17 cellular contexts compared by ENCODE assay signal in genomic region chr1:95323117-95323516, GRCh38.
DNase-seq lines count a peak whose midpoint lies in the region; ATAC-seq, FAIRE-seq and TF ChIP-seq lines count a peak whose summit lies in the region.
"Had no signal": no experiment of that assay in that cellular context is flagged by ENCODE, and none has a peak within 500 bp of the region (broad histone marks: within the 10 kb centered on the region; RNA-seq: fewer than 3 reads in every experiment).

No MANE protein-coding gene starts in this region.

- H3K27me3 Mint-ChIP-seq in astrocyte (ENCODE audit: low read depth, unreplicated experiment) = no peaks in the 10 kb centered on the region
- H3K27me3 Mint-ChIP-seq in Caco-2 (ENCODE audit: insufficient read depth, unreplicated experiment) = peaks cover 6% of the 10 kb centered on the region
- H3K27me3 Mint-ChIP-seq: activated naive CD4-positive, alpha-beta T cell treated with anti-CD3 and anti-CD28 coated beads, Interleukin-2, amount 10 ng/mL, durations not matched to agents 7 days and 5 days had no signal

- ATAC-seq in HepG2 = peak; percentile 40; the same call in 1 of the 3 replicates
- no peak for ATAC-seq in right lobe of liver
- ATAC-seq in HG03108 (IDR thresholded peaks at IDR 0.05; ENCODE audit: unreplicated experiment) = no peak
- ATAC-seq: GM12878, WTC11 had no signal

- H3K4me1 ChIP-seq in HepG2 (ENCODE audit: insufficient read depth, low read length) (no peaks in the 10 kb centered on the region), right lobe of liver (no peaks in the 10 kb centered on the region), astrocyte (ENCODE audit: insufficient read depth, low read length) (no peaks in the 10 kb centered on the region), Caco-2 (no peaks in the 10 kb centered on the region)
- H3K4me1 ChIP-seq: thyroid gland had no signal

- no peaks in the 10 kb centered on the region for H3K79me2 ChIP-seq in HepG2 (ENCODE audit: insufficient read depth, low read length)
- no peaks in the 10 kb centered on the region for H3K79me2 ChIP-seq in astrocyte (ENCODE audit: insufficient read depth, low read length)

- intact Hi-C loops in HepG2 (cut with micrococcal nuclease; ENCODE audit: unreplicated experiment) (no loop called here), right lobe of liver (cut with DNase I) (no loop called here), head of caudate nucleus (cut with DNase I) (no loop called here), Caco-2 (cut with micrococcal nuclease; ENCODE audit: unreplicated experiment) (no loop called here)

- H3K4me3 Mint-ChIP-seq in astrocyte (ENCODE audit: unreplicated experiment) = no peak overlapping the region
- no peak overlapping the region for H3K4me3 Mint-ChIP-seq in Caco-2 (ENCODE audit: unreplicated experiment)
- H3K4me3 Mint-ChIP-seq: activated naive CD4-positive, alpha-beta T cell treated with anti-CD3 and anti-CD28 coated beads, Interleukin-2, amount 10 ng/mL, durations not matched to agents 7 days and 5 days; memory B cell; WTC11 had no signal

- H4K20me1 ChIP-seq in HepG2 (ENCODE audit: insufficient read depth, low read length) = no peaks in the 10 kb centered on the region
- H4K20me1 ChIP-seq in astrocyte (ENCODE audit: insufficient read depth, low read length) = no peaks in the 10 kb centered on the region

- H2AFZ ChIP-seq in HepG2 (ENCODE audit: low read length) = no peak overlapping the region
- no peak overlapping the region for H2AFZ ChIP-seq in astrocyte (ENCODE audit: low read depth, low read length)

- in situ Hi-C loops in HepG2 (cut with HindIII; ENCODE audit: extremely low pct_ligation_motif_present, low pct_unique_long_range_greater_than_20kb) = no loop called here

- H3K36me3 ChIP-seq in HepG2 (replicated peaks in 1 of 2; ENCODE audit: control insufficient read depth in 1 of 2, insufficient read depth in 2 of 2, low read length in 2 of 2) (no peaks in the 10 kb centered on the region), right lobe of liver (no peaks in the 10 kb centered on the region), astrocyte (ENCODE audit: insufficient read depth, low read length) (no peaks in the 10 kb centered on the region), Caco-2 (ENCODE audit: control insufficient read depth, insufficient read depth, low read length) (no peaks in the 10 kb centered on the region)
- H3K36me3 ChIP-seq: thyroid gland had no signal

- H3K9me3 ChIP-seq in HepG2 (ENCODE audit: low read length) = no peaks in the 10 kb centered on the region
- H3K9me3 ChIP-seq in right lobe of liver = no peaks in the 10 kb centered on the region
- no peaks in the 10 kb centered on the region for H3K9me3 ChIP-seq in astrocyte (ENCODE audit: insufficient read depth, low read depth, low read length)
- H3K9me3 ChIP-seq in Caco-2 = no peaks in the 10 kb centered on the region
- H3K9me3 ChIP-seq: thyroid gland had no signal

- no peak for TF ChIP-seq RAD21 in HepG2 (CRISPR knock-in tag; IDR thresholded peaks at IDR 0.05)

- TF ChIP-seq EP300 in HepG2 (IDR thresholded peaks at IDR 0.05; ENCODE audit: low read depth in 2 of 2, low read length in 2 of 2) = no peak
- TF ChIP-seq EP300 in HepG2 (CRISPR knock-in tag; IDR thresholded peaks at IDR 0.05; ENCODE audit: borderline replicate concordance) = no peak

- H3K4me2 ChIP-seq in HepG2 (ENCODE audit: low read depth, low read length) (no peak overlapping the region), astrocyte (ENCODE audit: low read length) (no peak overlapping the region)

- no peaks in the 10 kb centered on the region for H3K36me3 Mint-ChIP-seq in astrocyte (ENCODE audit: low read depth, unreplicated experiment)
- no peaks in the 10 kb centered on the region for H3K36me3 Mint-ChIP-seq in Caco-2 (ENCODE audit: insufficient read depth, unreplicated experiment)
- H3K36me3 Mint-ChIP-seq: activated naive CD4-positive, alpha-beta T cell treated with anti-CD3 and anti-CD28 coated beads, Interleukin-2, amount 10 ng/mL, durations not matched to agents 7 days and 5 days; memory B cell; WTC11 had no signal

- H3K27ac ChIP-seq in HepG2 (ENCODE audit: extremely low read length, insufficient read depth, low read length) (no peak overlapping the region), right lobe of liver (no peak overlapping the region), astrocyte (ENCODE audit: low read depth, low read length) (no peak overlapping the region)
- H3K27ac ChIP-seq: thyroid gland had no signal

- H3K9ac ChIP-seq in HepG2 (ENCODE audit: insufficient read depth, low read depth, low read length) (no peak overlapping the region), astrocyte (ENCODE audit: low read length) (no peak overlapping the region)

- DNase-seq in HepG2 (ENCODE audit: low spot score) (peak; percentile 1), right lobe of liver (no peak), astrocyte (ENCODE audit: low read depth) (peak; percentile 4), head of caudate nucleus (peak in 23 of 42 donors; percentile 10 to 73 (median 44)), germinal center (ENCODE audit: low spot score) (no peak), Caco-2 (no peak)
- no peak for DNase-seq in activated CD4-positive, alpha-beta T cell treated with anti-CD3 and anti-CD28 coated beads for 1 hour
- DNase-seq: activated naive CD4-positive, alpha-beta T cell treated with anti-CD3 and anti-CD28 coated beads, Interleukin-2, amount 10 ng/mL, durations not matched to agents 7 days and 5 days; DMS79 treated with DMSO at 0.1 percent for 48 hours; Karpas-422; NCI-H2081 treated with DMSO at 0.1 percent for 48 hours; thyroid gland had no signal

- H3K9me3 Mint-ChIP-seq in astrocyte (ENCODE audit: unreplicated experiment) = no peaks in the 10 kb centered on the region
- no peaks in the 10 kb centered on the region for H3K9me3 Mint-ChIP-seq in Caco-2 (ENCODE audit: unreplicated experiment)
- H3K9me3 Mint-ChIP-seq: activated naive CD4-positive, alpha-beta T cell treated with anti-CD3 and anti-CD28 coated beads, Interleukin-2, amount 10 ng/mL, durations not matched to agents 7 days and 5 days; memory B cell; WTC11 had no signal

- WGBS in HepG2 (ENCODE audit: low lambda C conversion rate) = 0% methylated on average over 1 of the region's 1 CpG
- 53% methylated on average over 1 of the region's 1 CpG for WGBS in right lobe of liver (ENCODE audit: insufficient coverage, low coverage, low lambda C conversion rate, missing lambda C conversion rate)

- POLR2A ChIA-PET in HepG2 (lab: Yijun Ruan, JAX) = no interaction called here
- POLR2A ChIA-PET in Caco-2 (lab: Charles Lee) = no interaction called here

- no peaks in the 10 kb centered on the region for H3K27me3 ChIP-seq in HepG2 (ENCODE audit: control insufficient read depth in 1 of 2, insufficient read depth in 2 of 2, low read length in 2 of 2)
- no peaks in the 10 kb centered on the region for H3K27me3 ChIP-seq in right lobe of liver
- H3K27me3 ChIP-seq in astrocyte (ENCODE audit: insufficient read depth, low read length) = no peaks in the 10 kb centered on the region
- H3K27me3 ChIP-seq in Caco-2 (replicated peaks; ENCODE audit: control insufficient read depth, insufficient read depth, low read length) = no peaks in the 10 kb centered on the region
- H3K27me3 ChIP-seq: thyroid gland had no signal

- FAIRE-seq in HepG2 (lab: Jason Lieb, UNC) = no peak
- FAIRE-seq in astrocyte (lab: Jason Lieb, UNC) = no peak
- FAIRE-seq: endometrium, GM12878 had no signal

- H3K4me1 Mint-ChIP-seq in astrocyte (ENCODE audit: low read depth, unreplicated experiment) = peaks cover 2% of the 10 kb centered on the region
- H3K4me1 Mint-ChIP-seq in Caco-2 (ENCODE audit: low read depth, unreplicated experiment) = no peaks in the 10 kb centered on the region
- H3K4me1 Mint-ChIP-seq: activated naive CD4-positive, alpha-beta T cell treated with anti-CD3 and anti-CD28 coated beads, Interleukin-2, amount 10 ng/mL, durations not matched to agents 7 days and 5 days had no signal

- TF ChIP-seq POLR2A in HepG2 (IDR thresholded peaks at IDR 0.05; ENCODE audit: insufficient read depth in 1 of 2, low read depth in 2 of 2, low read length in 2 of 2) (no peak), right lobe of liver (IDR thresholded peaks at IDR 0.05) (no peak)

- TF ChIP-seq CTCF in HepG2 (CRISPR knock-in tag; IDR thresholded peaks at IDR 0.05) (no peak), right lobe of liver (IDR thresholded peaks at IDR 0.05) (no peak), astrocyte (IDR thresholded peaks at IDR 0.05; ENCODE audit: insufficient read depth, low read depth, low read length) (no peak), Caco-2 (IDR thresholded peaks at IDR 0.05; ENCODE audit: insufficient read depth in 1 of 2, low read depth in 1 of 2, low read length in 1 of 2, severe bottlenecking in 1 of 2, unreplicated experiment in 1 of 2) (no peak)

- H3K4me3 ChIP-seq in HepG2 (replicated peaks in 1 of 3; ENCODE audit: insufficient read depth in 1 of 3, low read depth in 2 of 3, low read length in 3 of 3) (no peak overlapping the region), right lobe of liver (no peak overlapping the region), astrocyte (ENCODE audit: insufficient read depth, low read depth, low read length) (no peak overlapping the region), Caco-2 (ENCODE audit: low read depth, low read length) (no peak overlapping the region)
- H3K4me3 ChIP-seq: GM12878, thyroid gland had no signal

- H3K27ac Mint-ChIP-seq in astrocyte (ENCODE audit: unreplicated experiment) = no peak overlapping the region
- H3K27ac Mint-ChIP-seq in Caco-2 (ENCODE audit: unreplicated experiment) = no peak overlapping the region
- H3K27ac Mint-ChIP-seq: activated naive CD4-positive, alpha-beta T cell treated with anti-CD3 and anti-CD28 coated beads, Interleukin-2, amount 10 ng/mL, durations not matched to agents 7 days and 5 days; memory B cell; WTC11 had no signal

- CTCF ChIA-PET in HepG2 (lab: Yijun Ruan, JAX; ENCODE audit: low intra/inter-chr PET ratio, low total read pairs) = no interaction called here
- CTCF ChIA-PET in Caco-2 (lab: Charles Lee) = no interaction called here

- no TSS peak for BruUV-seq in HepG2 (replicated peaks; lab: Mats Ljungman, UMichigan)
- BruUV-seq in Caco-2 (replicated peaks; lab: Mats Ljungman, UMichigan) = no TSS peak

TF ChIP-seq in HepG2, 621 proteins besides CTCF, POLR2A, EP300 and RAD21:
- peak; percentile 49 for TF ChIP-seq FOSL2 (CRISPR knock-in tag; IDR thresholded peaks at IDR 0.05)
- TF ChIP-seq ZNF672 (CRISPR knock-in tag; IDR thresholded peaks at IDR 0.05) = no peak
- no peak for TF ChIP-seq SCMH1 (CRISPR knock-in tag; IDR thresholded peaks at IDR 0.05; ENCODE audit: borderline replicate concordance)
- no peak for TF ChIP-seq ARNT2 (CRISPR knock-in tag; IDR thresholded peaks at IDR 0.05; ENCODE audit: low read depth)

Comparison
In these comparisons a context has a peak if more than half of its experiments do, and no peak if none do; other contexts are left out.
1. DNase-seq: peak in HepG2 (single experiment), astrocyte (single experiment) and head of caudate nucleus (23 of 42); none in right lobe of liver (0 of 3), activated CD4-positive, alpha-beta T cell treated with anti-CD3 and anti-CD28 coated beads for 1 hour (single experiment), germinal center (single experiment) and Caco-2 (0 of 2).